ENCODE assay signal across 12 cellular contexts in genomic region chr4:78768447-78769177, GRCh38. TPM values are rescaled to one million over a fixed set of nuclear protein-coding genes. Genes with fewer than 3 reads are reported as not detected.
DNase-seq lines count a peak whose midpoint lies in the region; ATAC-seq and TF ChIP-seq lines count a peak whose summit lies in the region.
"Had no signal": no experiment of that assay in that cellular context is flagged by ENCODE, and none has a peak within 500 bp of the region (broad histone marks: within the 10 kb centered on the region; RNA-seq: fewer than 3 reads in every experiment).

No MANE protein-coding gene starts in this region.

- DNase-seq in DND-41, result no peak
- DNase-seq in mammary epithelial cell, result peak; percentile 19
- peak; percentile 51 for DNase-seq in islet precursor cell
- DNase-seq in UCSD-AML1 (lab: John Stamatoyannopoulos, UW; ENCODE audit: unreplicated experiment), result no peak
- DNase-seq in kidney glomerular epithelial cell (lab: John Stamatoyannopoulos, UW), result no peak
- DNase-seq: activated CD4-positive, alpha-beta T cell treated with anti-CD3 and anti-CD28 coated beads, Interleukin-2, amount 50 U/mL, for 48 hours; activated naive CD4-positive, alpha-beta T cell treated with anti-CD3 and anti-CD28 coated beads for 36 hours; sigmoid colon; T-cell had no signal

- H3K9ac ChIP-seq in DND-41 (ENCODE audit: low read depth, low read length) (no peak overlapping the region), Loucy (ENCODE audit: low read depth, low read length, poor library complexity, severe bottlenecking) (no peak overlapping the region), mammary epithelial cell (ENCODE audit: insufficient read depth, low read length) (no peak overlapping the region)

- in situ Hi-C loops in mammary epithelial cell (cut with MboI; ENCODE audit: low sequenced_read_pairs in 2 of 2), result no loop called here

- intact Hi-C loops in mammary epithelial cell (cut with micrococcal nuclease), result no loop called here

- TF ChIP-seq CTCF in DND-41 (IDR thresholded peaks at IDR 0.05; ENCODE audit: borderline replicate concordance, extremely low read depth, low read length, poor library complexity, severe bottlenecking) (no peak), Loucy (conservative IDR thresholded peaks at IDR 0.05; ENCODE audit: low read length) (no peak), mammary epithelial cell (conservative IDR thresholded peaks at IDR 0.05 in 1 of 2, IDR thresholded peaks at IDR 0.05 in 1 of 2; ENCODE audit: extremely low read depth in 1 of 2, insufficient read depth in 1 of 2, low read depth in 1 of 2, low read length in 2 of 2) (no peak)

- H3K9me2 ChIP-seq in Loucy (replicated peaks; ENCODE audit: low read depth, low read length), result no peaks in the 10 kb centered on the region

- H3K27me3 ChIP-seq in DND-41 (ENCODE audit: insufficient read depth, low read length, poor library complexity) (no peaks in the 10 kb centered on the region), Loucy (ENCODE audit: insufficient read depth, low read length, poor library complexity, severe bottlenecking) (no peaks in the 10 kb centered on the region), mammary epithelial cell (ENCODE audit: insufficient read depth, low read length) (no peaks in the 10 kb centered on the region)
- H3K27me3 ChIP-seq: sigmoid colon had no signal

- H4K20me1 ChIP-seq in DND-41 (ENCODE audit: insufficient read depth, low read length) (no peaks in the 10 kb centered on the region), Loucy (ENCODE audit: insufficient read depth, low read length, poor library complexity, severe bottlenecking) (no peaks in the 10 kb centered on the region), mammary epithelial cell (ENCODE audit: insufficient read depth, low read length) (no peaks in the 10 kb centered on the region)

- ATAC-seq in DND-41 (ENCODE audit: insufficient read depth, low read depth) (peak; percentile 87), HG02870 (IDR thresholded peaks at IDR 0.05; ENCODE audit: unreplicated experiment) (no peak), GM18867 (IDR thresholded peaks at IDR 0.05; ENCODE audit: unreplicated experiment) (no peak)

- dilution Hi-C loops in mammary epithelial cell (cut with HindIII; ENCODE audit: low sequenced_read_pairs), result no loop called here

- no peaks in the 10 kb centered on the region for H3K9me3 ChIP-seq in DND-41 (ENCODE audit: insufficient read depth, low read length, severe bottlenecking)
- H3K9me3 ChIP-seq in Loucy (ENCODE audit: insufficient read depth, low read depth, low read length), result no peaks in the 10 kb centered on the region
- H3K9me3 ChIP-seq in mammary epithelial cell (replicated peaks; ENCODE audit: insufficient read depth, low read length), result no peaks in the 10 kb centered on the region
- H3K9me3 ChIP-seq: sigmoid colon had no signal

- H3K4me2 ChIP-seq in DND-41 (ENCODE audit: insufficient read depth, low read length), result no peak overlapping the region
- H3K4me2 ChIP-seq in Loucy (ENCODE audit: low read depth, low read length, poor library complexity, severe bottlenecking), result peak overlapping the region; percentile 46
- H3K4me2 ChIP-seq in mammary epithelial cell (ENCODE audit: insufficient read depth, low read depth, low read length), result no peak overlapping the region

- WGBS in mammary epithelial cell (ENCODE audit: low coverage, missing lambda C conversion rate), result 80% methylated on average over 12 of the region's 12 CpGs

- peaks cover 8% of the 10 kb centered on the region; the same call in 1 of the 2 replicates for H3F3A ChIP-seq in Loucy (ENCODE audit: low read depth)

- no peak overlapping the region for H3K27ac ChIP-seq in DND-41 (ENCODE audit: low read length)
- H3K27ac ChIP-seq in mammary epithelial cell (ENCODE audit: insufficient read depth, low read depth, low read length), result no peak overlapping the region
- H3K27ac ChIP-seq: sigmoid colon had no signal

- H3K4me3 ChIP-seq in DND-41 (ENCODE audit: low read depth in 1 of 2, low read length in 2 of 2) (no peak overlapping the region), Loucy (ENCODE audit: low read length, poor library complexity, severe bottlenecking) (no peak overlapping the region), mammary epithelial cell (replicated peaks in 1 of 3; ENCODE audit: insufficient read depth in 1 of 3, low read depth in 2 of 3, low read length in 3 of 3) (no peak overlapping the region)
- H3K4me3 ChIP-seq: sigmoid colon had no signal

- H3K4me1 ChIP-seq in DND-41 (ENCODE audit: insufficient read depth, low read length) (peaks cover 16% of the 10 kb centered on the region), Loucy (ENCODE audit: insufficient read depth, low read length, poor library complexity, severe bottlenecking) (peaks cover 47% of the 10 kb centered on the region), mammary epithelial cell (ENCODE audit: insufficient read depth, low read length) (peaks cover 11% of the 10 kb centered on the region)
- H3K4me1 ChIP-seq: sigmoid colon had no signal

- H3K36me3 ChIP-seq in DND-41 (ENCODE audit: insufficient read depth, low read length) (no peaks in the 10 kb centered on the region), Loucy (ENCODE audit: insufficient read depth, low read length) (no peaks in the 10 kb centered on the region), mammary epithelial cell (ENCODE audit: insufficient read depth, low read length) (no peaks in the 10 kb centered on the region)
- H3K36me3 ChIP-seq: sigmoid colon had no signal

- CTCF ChIA-PET in mammary epithelial cell (lab: Charles Lee; ENCODE audit: low non-redundant PET), result no interaction called here

- no peak overlapping the region for H2AFZ ChIP-seq in DND-41 (ENCODE audit: low read depth, low read length)
- H2AFZ ChIP-seq in Loucy (ENCODE audit: low read length), result no peak overlapping the region
- H2AFZ ChIP-seq in mammary epithelial cell (ENCODE audit: low read depth, low read length), result no peak overlapping the region

- H3K79me2 ChIP-seq in DND-41 (ENCODE audit: insufficient read depth, low read length) (no peaks in the 10 kb centered on the region), Loucy (ENCODE audit: insufficient read depth, low read length) (no peaks in the 10 kb centered on the region), mammary epithelial cell (ENCODE audit: insufficient read depth, low read length) (no peaks in the 10 kb centered on the region)

- BruUV-seq in mammary epithelial cell (replicated peaks; lab: Mats Ljungman, UMichigan), result no TSS peak

RNA-seq across cellular contexts. Expression of gene BMP2K, which starts 7.5 kb away (rescaled TPM):
- total RNA-seq in mammary epithelial cell, result 10 to 100 TPM; 38.0 to 65.3 TPM
- polyA plus RNA-seq in mammary epithelial cell, result 22.2 TPM
- polyA minus RNA-seq in mammary epithelial cell, result 26.8 TPM

Comparison
In these comparisons a context has a peak if more than half of its experiments do, and no peak if none do; other contexts are left out.
1. DNase-seq: peak in mammary epithelial cell (single experiment) and islet precursor cell (single experiment); none in DND-41 (single experiment), UCSD-AML1 (single experiment) and kidney glomerular epithelial cell (single experiment).